Comparison of ENCODE assay signal across 8 cellular contexts in genomic region chr1:58785424-58786058, GRCh38. TPM values are rescaled to one million over a fixed set of nuclear protein-coding genes. Genes with fewer than 3 reads are reported as not detected.
DNase-seq lines count a peak whose midpoint lies in the region; ATAC-seq, FAIRE-seq and TF ChIP-seq lines count a peak whose summit lies in the region.

No MANE protein-coding gene starts in this region.

- no peaks in the 10 kb centered on the region for H3K9me3 ChIP-seq in skeletal muscle tissue (ENCODE audit: control insufficient read depth in 3 of 3, low read length in 3 of 3)

- peak; percentile 70 for DNase-seq in AG10803 (ENCODE audit: low read depth)
- DNase-seq in HuH-7 (ENCODE audit: low spot score): peak; percentile 46
- peak; percentile 79 to 89 for DNase-seq in SHP77 (lab: John Stamatoyannopoulos, UW)
- DNase-seq in astrocyte of the hippocampus (ENCODE audit: low read depth, low spot score): peak; percentile 79
- peak; percentile 54 for DNase-seq in iPS-NIHi11 (ENCODE audit: low spot score)
- DNase-seq in frontal cortex (ENCODE audit: low spot score in 2 of 2): no peak

- H3K27me3 ChIP-seq in skeletal muscle tissue (ENCODE audit: control insufficient read depth in 3 of 3, insufficient read depth in 3 of 3, low read length in 3 of 3): no peaks in the 10 kb centered on the region

- no peak for ATAC-seq in HG02973 (IDR thresholded peaks at IDR 0.05; ENCODE audit: unreplicated experiment)

- H3K4me1 ChIP-seq in skeletal muscle tissue (ENCODE audit: control insufficient read depth in 3 of 3, insufficient read depth in 3 of 3, low read length in 3 of 3): peaks cover 8 to 24% (median 16%) of the 10 kb centered on the region in 3 donors

- peak overlapping the region; percentile 88 for H3K4me3 ChIP-seq in AG10803 (ENCODE audit: low read length)
- peak overlapping the region; percentile 88 to 96 (median 93) for H3K4me3 ChIP-seq in skeletal muscle tissue (ENCODE audit: low read length in 3 of 3)

- H3K9ac ChIP-seq in skeletal muscle tissue (ENCODE audit: low read depth in 1 of 3, low read length in 3 of 3): peak overlapping the region; percentile 100

- H3K27ac ChIP-seq in skeletal muscle tissue (ENCODE audit: low read depth, low read length): peak overlapping the region; percentile 100

- peaks cover 9 to 15% (median 13%) of the 10 kb centered on the region in 3 donors for H3K36me3 ChIP-seq in skeletal muscle tissue (ENCODE audit: control insufficient read depth in 3 of 3, insufficient read depth in 3 of 3, low read length in 3 of 3)

- TF ChIP-seq CTCF in AG10803 (conservative IDR thresholded peaks at IDR 0.05; ENCODE audit: low read length): no peak

- FAIRE-seq in frontal cortex (lab: Jason Lieb, UNC): no peak

RNA-seq across cellular contexts. Expression of gene JUN, which starts 1.7 kb away (rescaled TPM):
- total RNA-seq in skeletal muscle tissue (103 TPM), frontal cortex (51.8 TPM)

Comparison
In these comparisons a context has a peak if more than half of its experiments do, and no peak if none do; other contexts are left out.
1. DNase-seq: peak in AG10803 (single experiment), HuH-7 (single experiment), SHP77 (2 of 2), astrocyte of the hippocampus (single experiment) and iPS-NIHi11 (single experiment); none in frontal cortex (0 of 2).